In the genomic region with DNA sequence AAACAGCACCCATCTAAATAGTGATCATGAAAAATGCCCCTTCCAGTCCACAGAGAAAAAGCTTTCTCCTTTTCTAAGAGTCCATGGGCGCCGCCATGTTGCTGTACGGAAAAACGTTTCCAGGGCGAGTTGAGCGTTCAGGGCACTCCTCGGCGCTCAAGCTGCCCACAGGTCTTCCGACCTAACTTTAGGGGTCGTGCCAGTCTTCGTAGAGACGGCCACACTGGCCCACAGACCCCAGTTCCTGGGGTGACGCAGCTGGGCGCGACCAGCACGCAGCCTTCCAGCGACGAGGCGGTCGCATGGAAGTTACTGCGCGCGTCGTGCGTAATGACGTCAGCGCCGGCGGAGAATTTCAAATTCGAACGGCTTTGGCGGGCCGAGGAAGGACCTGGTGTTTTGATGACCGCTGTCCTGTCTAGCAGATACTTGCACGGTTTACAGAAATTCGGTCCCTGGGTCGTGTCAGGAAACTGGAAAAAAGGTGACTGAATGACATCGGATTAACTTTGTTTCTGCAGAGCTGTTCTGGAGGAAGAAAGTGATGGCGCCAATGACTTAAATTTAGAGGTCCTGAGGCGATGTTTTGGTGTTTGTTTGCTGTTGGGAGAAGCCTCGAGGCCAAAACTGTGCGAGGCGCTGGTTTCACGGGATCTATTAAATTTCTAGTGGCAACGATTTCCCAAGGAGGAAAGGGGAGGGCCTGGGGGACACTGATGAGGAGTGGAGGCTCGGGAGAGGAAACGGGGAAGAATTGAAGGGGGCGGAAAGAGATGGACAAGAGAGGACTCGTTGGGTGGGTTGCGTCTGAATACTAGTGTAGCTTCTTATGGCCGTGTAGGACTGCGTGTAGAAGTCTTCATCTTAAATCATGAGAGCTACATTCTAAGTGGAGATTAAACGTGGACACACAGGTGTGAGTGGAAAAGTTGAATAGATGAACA, we compare ENCODE assay signal across 1 cellular context.
TF ChIP-seq lines count a peak whose summit lies in the region.

A gene with protein sequence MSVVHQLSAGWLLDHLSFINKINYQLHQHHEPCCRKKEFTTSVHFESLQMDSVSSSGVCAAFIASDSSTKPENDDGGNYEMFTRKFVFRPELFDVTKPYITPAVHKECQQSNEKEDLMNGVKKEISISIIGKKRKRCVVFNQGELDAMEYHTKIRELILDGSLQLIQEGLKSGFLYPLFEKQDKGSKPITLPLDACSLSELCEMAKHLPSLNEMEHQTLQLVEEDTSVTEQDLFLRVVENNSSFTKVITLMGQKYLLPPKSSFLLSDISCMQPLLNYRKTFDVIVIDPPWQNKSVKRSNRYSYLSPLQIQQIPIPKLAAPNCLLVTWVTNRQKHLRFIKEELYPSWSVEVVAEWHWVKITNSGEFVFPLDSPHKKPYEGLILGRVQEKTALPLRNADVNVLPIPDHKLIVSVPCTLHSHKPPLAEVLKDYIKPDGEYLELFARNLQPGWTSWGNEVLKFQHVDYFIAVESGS (minus strand): TSS at position 306 of the 944 bp plus-strand sequence. CDS start 4,289 bp downstream, outside the sequence.
A gene (plus strand): TSS at position 358 of the 944 bp plus-strand sequence. CDS start 1,429 bp downstream, outside the sequence.

TF ChIP-seq in HepG2, 621 proteins besides CTCF, POLR2A, EP300 and RAD21 (continued from another document and continues in another):
- peak; percentile 92 for TF ChIP-seq SAFB2 (CRISPR knock-in tag; IDR thresholded peaks at IDR 0.05; ENCODE audit: borderline replicate concordance, low read depth)
- TF ChIP-seq, protein P1, sequence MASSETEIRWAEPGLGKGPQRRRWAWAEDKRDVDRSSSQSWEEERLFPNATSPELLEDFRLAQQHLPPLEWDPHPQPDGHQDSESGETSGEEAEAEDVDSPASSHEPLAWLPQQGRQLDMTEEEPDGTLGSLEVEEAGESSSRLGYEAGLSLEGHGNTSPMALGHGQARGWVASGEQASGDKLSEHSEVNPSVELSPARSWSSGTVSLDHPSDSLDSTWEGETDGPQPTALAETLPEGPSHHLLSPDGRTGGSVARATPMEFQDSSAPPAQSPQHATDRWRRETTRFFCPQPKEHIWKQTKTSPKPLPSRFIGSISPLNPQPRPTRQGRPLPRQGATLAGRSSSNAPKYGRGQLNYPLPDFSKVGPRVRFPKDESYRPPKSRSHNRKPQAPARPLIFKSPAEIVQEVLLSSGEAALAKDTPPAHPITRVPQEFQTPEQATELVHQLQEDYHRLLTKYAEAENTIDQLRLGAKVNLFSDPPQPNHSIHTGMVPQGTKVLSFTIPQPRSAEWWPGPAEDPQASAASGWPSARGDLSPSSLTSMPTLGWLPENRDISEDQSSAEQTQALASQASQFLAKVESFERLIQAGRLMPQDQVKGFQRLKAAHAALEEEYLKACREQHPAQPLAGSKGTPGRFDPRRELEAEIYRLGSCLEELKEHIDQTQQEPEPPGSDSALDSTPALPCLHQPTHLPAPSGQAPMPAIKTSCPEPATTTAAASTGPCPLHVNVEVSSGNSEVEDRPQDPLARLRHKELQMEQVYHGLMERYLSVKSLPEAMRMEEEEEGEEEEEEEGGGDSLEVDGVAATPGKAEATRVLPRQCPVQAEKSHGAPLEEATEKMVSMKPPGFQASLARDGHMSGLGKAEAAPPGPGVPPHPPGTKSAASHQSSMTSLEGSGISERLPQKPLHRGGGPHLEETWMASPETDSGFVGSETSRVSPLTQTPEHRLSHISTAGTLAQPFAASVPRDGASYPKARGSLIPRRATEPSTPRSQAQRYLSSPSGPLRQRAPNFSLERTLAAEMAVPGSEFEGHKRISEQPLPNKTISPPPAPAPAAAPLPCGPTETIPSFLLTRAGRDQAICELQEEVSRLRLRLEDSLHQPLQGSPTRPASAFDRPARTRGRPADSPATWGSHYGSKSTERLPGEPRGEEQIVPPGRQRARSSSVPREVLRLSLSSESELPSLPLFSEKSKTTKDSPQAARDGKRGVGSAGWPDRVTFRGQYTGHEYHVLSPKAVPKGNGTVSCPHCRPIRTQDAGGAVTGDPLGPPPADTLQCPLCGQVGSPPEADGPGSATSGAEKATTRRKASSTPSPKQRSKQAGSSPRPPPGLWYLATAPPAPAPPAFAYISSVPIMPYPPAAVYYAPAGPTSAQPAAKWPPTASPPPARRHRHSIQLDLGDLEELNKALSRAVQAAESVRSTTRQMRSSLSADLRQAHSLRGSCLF (CRISPR knock-in tag; IDR thresholded peaks at IDR 0.05; ENCODE audit: borderline replicate concordance): peak; percentile 78; the same call in 1 of the 2 replicates
- TF ChIP-seq, protein P2, sequence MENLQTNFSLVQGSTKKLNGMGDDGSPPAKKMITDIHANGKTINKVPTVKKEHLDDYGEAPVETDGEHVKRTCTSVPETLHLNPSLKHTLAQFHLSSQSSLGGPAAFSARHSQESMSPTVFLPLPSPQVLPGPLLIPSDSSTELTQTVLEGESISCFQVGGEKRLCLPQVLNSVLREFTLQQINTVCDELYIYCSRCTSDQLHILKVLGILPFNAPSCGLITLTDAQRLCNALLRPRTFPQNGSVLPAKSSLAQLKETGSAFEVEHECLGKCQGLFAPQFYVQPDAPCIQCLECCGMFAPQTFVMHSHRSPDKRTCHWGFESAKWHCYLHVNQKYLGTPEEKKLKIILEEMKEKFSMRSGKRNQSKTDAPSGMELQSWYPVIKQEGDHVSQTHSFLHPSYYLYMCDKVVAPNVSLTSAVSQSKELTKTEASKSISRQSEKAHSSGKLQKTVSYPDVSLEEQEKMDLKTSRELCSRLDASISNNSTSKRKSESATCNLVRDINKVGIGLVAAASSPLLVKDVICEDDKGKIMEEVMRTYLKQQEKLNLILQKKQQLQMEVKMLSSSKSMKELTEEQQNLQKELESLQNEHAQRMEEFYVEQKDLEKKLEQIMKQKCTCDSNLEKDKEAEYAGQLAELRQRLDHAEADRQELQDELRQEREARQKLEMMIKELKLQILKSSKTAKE (CRISPR knock-in tag; IDR thresholded peaks at IDR 0.05; ENCODE audit: borderline replicate concordance): peak; percentile 57; the same call in 1 of the 2 replicates
- TF ChIP-seq ZSCAN20 (CRISPR knock-in tag; IDR thresholded peaks at IDR 0.05; ENCODE audit: borderline replicate concordance): peak; percentile 29; the same call in 1 of the 2 replicates
- TF ChIP-seq, protein P3, sequence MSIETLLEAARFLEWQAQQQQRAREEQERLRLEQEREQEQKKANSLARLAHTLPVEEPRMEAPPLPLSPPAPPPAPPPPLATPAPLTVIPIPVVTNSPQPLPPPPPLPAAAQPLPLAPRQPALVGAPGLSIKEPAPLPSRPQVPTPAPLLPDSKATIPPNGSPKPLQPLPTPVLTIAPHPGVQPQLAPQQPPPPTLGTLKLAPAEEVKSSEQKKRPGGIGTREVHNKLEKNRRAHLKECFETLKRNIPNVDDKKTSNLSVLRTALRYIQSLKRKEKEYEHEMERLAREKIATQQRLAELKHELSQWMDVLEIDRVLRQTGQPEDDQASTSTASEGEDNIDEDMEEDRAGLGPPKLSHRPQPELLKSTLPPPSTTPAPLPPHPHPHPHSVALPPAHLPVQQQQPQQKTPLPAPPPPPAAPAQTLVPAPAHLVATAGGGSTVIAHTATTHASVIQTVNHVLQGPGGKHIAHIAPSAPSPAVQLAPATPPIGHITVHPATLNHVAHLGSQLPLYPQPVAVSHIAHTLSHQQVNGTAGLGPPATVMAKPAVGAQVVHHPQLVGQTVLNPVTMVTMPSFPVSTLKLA (IDR thresholded peaks at IDR 0.05): peak; percentile 50; the same call in 1 of the 2 replicates
- TF ChIP-seq ZNF776 (CRISPR knock-in tag; IDR thresholded peaks at IDR 0.05): no peak
- peak; percentile 54; the same call in 1 of the 2 replicates for TF ChIP-seq ZNF768 (CRISPR knock-in tag; IDR thresholded peaks at IDR 0.05)
- 0 out of 2 replicates have a peak, but pooled peaks have one; percentile 63 for TF ChIP-seq ZNF335 (CRISPR knock-in tag; IDR thresholded peaks at IDR 0.05)
- peak; percentile 82; the same call in 1 of the 2 replicates for TF ChIP-seq IRF2 (CRISPR knock-in tag; IDR thresholded peaks at IDR 0.05)
- TF ChIP-seq, protein P4, sequence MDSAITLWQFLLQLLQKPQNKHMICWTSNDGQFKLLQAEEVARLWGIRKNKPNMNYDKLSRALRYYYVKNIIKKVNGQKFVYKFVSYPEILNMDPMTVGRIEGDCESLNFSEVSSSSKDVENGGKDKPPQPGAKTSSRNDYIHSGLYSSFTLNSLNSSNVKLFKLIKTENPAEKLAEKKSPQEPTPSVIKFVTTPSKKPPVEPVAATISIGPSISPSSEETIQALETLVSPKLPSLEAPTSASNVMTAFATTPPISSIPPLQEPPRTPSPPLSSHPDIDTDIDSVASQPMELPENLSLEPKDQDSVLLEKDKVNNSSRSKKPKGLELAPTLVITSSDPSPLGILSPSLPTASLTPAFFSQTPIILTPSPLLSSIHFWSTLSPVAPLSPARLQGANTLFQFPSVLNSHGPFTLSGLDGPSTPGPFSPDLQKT (CRISPR knock-in tag; IDR thresholded peaks at IDR 0.05; ENCODE audit: borderline replicate concordance): 0 out of 2 replicates have a peak, but pooled peaks have one; percentile 57
- TF ChIP-seq ARID2 (CRISPR knock-in tag; IDR thresholded peaks at IDR 0.05; ENCODE audit: borderline replicate concordance): peak; percentile 95
- TF ChIP-seq, protein P5, sequence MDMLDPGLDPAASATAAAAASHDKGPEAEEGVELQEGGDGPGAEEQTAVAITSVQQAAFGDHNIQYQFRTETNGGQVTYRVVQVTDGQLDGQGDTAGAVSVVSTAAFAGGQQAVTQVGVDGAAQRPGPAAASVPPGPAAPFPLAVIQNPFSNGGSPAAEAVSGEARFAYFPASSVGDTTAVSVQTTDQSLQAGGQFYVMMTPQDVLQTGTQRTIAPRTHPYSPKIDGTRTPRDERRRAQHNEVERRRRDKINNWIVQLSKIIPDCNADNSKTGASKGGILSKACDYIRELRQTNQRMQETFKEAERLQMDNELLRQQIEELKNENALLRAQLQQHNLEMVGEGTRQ (IDR thresholded peaks at IDR 0.05; ENCODE audit: low read depth, low read length): no peak
- TF ChIP-seq, protein P5 (CRISPR knock-in tag; IDR thresholded peaks at IDR 0.05; ENCODE audit: borderline replicate concordance): peak; percentile 30; the same call in 1 of the 2 replicates
- TF ChIP-seq ZNF562 (CRISPR knock-in tag; IDR thresholded peaks at IDR 0.05; ENCODE audit: borderline replicate concordance): peak; percentile 84
- 0 out of 2 replicates have a peak, but pooled peaks have one; percentile 7 for TF ChIP-seq RARA (CRISPR knock-in tag; IDR thresholded peaks at IDR 0.05)
- TF ChIP-seq ELF4 (CRISPR knock-in tag; IDR thresholded peaks at IDR 0.05; ENCODE audit: borderline replicate concordance): peak; percentile 82
- 0 out of 2 replicates have a peak, but pooled peaks have one; percentile 3 for TF ChIP-seq PHF21A (CRISPR knock-in tag; IDR thresholded peaks at IDR 0.05)
- TF ChIP-seq, protein P6, sequence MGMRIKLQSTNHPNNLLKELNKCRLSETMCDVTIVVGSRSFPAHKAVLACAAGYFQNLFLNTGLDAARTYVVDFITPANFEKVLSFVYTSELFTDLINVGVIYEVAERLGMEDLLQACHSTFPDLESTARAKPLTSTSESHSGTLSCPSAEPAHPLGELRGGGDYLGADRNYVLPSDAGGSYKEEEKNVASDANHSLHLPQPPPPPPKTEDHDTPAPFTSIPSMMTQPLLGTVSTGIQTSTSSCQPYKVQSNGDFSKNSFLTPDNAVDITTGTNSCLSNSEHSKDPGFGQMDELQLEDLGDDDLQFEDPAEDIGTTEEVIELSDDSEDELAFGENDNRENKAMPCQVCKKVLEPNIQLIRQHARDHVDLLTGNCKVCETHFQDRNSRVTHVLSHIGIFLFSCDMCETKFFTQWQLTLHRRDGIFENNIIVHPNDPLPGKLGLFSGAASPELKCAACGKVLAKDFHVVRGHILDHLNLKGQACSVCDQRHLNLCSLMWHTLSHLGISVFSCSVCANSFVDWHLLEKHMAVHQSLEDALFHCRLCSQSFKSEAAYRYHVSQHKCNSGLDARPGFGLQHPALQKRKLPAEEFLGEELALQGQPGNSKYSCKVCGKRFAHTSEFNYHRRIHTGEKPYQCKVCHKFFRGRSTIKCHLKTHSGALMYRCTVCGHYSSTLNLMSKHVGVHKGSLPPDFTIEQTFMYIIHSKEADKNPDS (CRISPR knock-in tag; IDR thresholded peaks at IDR 0.05): no peak
- no peak for TF ChIP-seq KLF11 (CRISPR knock-in tag; IDR thresholded peaks at IDR 0.05)
- peak; percentile 89; the same call in 1 of the 2 replicates for TF ChIP-seq JDP2 (CRISPR knock-in tag; IDR thresholded peaks at IDR 0.05; ENCODE audit: borderline replicate concordance)
- peak; percentile 66; the same call in 1 of the 2 replicates for TF ChIP-seq NR2F2 (IDR thresholded peaks at IDR 0.05; ENCODE audit: borderline replicate concordance, low read depth)
- TF ChIP-seq YEATS4 (CRISPR knock-in tag; IDR thresholded peaks at IDR 0.05; ENCODE audit: borderline replicate concordance): peak; percentile 97
- no peak for TF ChIP-seq ZBTB1 (CRISPR knock-in tag; IDR thresholded peaks at IDR 0.05; ENCODE audit: borderline replicate concordance)
- no peak for TF ChIP-seq HHEX (CRISPR knock-in tag; IDR thresholded peaks at IDR 0.05)
- peak; percentile 98 for TF ChIP-seq HOXA9 (CRISPR knock-in tag; IDR thresholded peaks at IDR 0.05; ENCODE audit: borderline replicate concordance)
- TF ChIP-seq ZBTB3 (CRISPR knock-in tag; IDR thresholded peaks at IDR 0.05; ENCODE audit: borderline replicate concordance, low read depth): no peak
- TF ChIP-seq, protein P7, sequence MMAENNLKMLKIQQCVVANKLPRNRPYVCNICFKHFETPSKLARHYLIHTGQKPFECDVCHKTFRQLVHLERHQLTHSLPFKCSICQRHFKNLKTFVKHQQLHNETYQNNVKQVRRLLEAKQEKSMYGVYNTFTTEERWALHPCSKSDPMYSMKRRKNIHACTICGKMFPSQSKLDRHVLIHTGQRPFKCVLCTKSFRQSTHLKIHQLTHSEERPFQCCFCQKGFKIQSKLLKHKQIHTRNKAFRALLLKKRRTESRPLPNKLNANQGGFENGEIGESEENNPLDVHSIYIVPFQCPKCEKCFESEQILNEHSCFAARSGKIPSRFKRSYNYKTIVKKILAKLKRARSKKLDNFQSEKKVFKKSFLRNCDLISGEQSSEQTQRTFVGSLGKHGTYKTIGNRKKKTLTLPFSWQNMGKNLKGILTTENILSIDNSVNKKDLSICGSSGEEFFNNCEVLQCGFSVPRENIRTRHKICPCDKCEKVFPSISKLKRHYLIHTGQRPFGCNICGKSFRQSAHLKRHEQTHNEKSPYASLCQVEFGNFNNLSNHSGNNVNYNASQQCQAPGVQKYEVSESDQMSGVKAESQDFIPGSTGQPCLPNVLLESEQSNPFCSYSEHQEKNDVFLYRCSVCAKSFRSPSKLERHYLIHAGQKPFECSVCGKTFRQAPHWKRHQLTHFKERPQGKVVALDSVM (CRISPR knock-in tag; IDR thresholded peaks at IDR 0.05): no peak
- no peak for TF ChIP-seq SNRNP70 (IDR thresholded peaks at IDR 0.05; ENCODE audit: low read depth, low read length)
- no peak for TF ChIP-seq ZNF17 (CRISPR knock-in tag; IDR thresholded peaks at IDR 0.05)
- no peak for TF ChIP-seq MBNL3 (CRISPR knock-in tag; conservative IDR thresholded peaks at IDR 0.05)
- TF ChIP-seq ZNF781 (CRISPR knock-in tag; IDR thresholded peaks at IDR 0.05; ENCODE audit: borderline replicate concordance, not compliant biosample characterization): peak; percentile 48
